In genomic region chr22:39925273-39925672, GRCh38 we compare ENCODE assay signal across 15 cellular contexts.
DNase-seq lines count a peak whose midpoint lies in the region; ATAC-seq and TF ChIP-seq lines count a peak whose summit lies in the region.
"Had no signal": no experiment of that assay in that cellular context is flagged by ENCODE, and none has a peak within 500 bp of the region (broad histone marks: within the 10 kb centered on the region; RNA-seq: fewer than 3 reads in every experiment).

No MANE protein-coding gene starts in this region.

- no peaks in the 10 kb centered on the region for H3K27me3 Mint-ChIP-seq in T-helper 2 cell treated with Interferon-gamma antibody and Interleukin-4, amounts not matched to agents 5 μg/mL and 100 μg/mL, for 36 hours (ENCODE audit: low read depth)
- no peaks in the 10 kb centered on the region for H3K27me3 Mint-ChIP-seq in central memory CD8-positive, alpha-beta T cell
- peaks cover 7% of the 10 kb centered on the region for H3K27me3 Mint-ChIP-seq in stimulated activated memory B cell treated with anti-CD40 and anti-IgM and Interleukin-4, amounts not matched to agents 10 μg/mL and 1 μg/mL and 100 μg/mL, for 72 hours

- no peak for ATAC-seq in DND-41 (ENCODE audit: insufficient read depth, low read depth)
- no peak for ATAC-seq in central memory CD8-positive, alpha-beta T cell (replicated peaks; ENCODE audit: extremely low read depth, poor library complexity, severe bottlenecking)
- no peak for ATAC-seq in stimulated activated memory B cell treated with anti-CD40 and anti-IgM and Interleukin-4, amounts not matched to agents 10 μg/mL and 1 μg/mL and 100 μg/mL, for 72 hours
- ATAC-seq: GM23338, K562 had no signal

- H3K4me3 ChIP-seq in DND-41 (ENCODE audit: low read depth in 1 of 2, low read length in 2 of 2), result peak overlapping the region in 1 of 2 experiments; percentile 69; a peak in 2 of 4 replicates
- H3K4me3 ChIP-seq: GM23338, K562 had no signal

- H3K9me3 ChIP-seq in DND-41 (ENCODE audit: insufficient read depth, low read length, severe bottlenecking), result no peaks in the 10 kb centered on the region
- H3K9me3 ChIP-seq: BE2C had no signal

- H3K4me2 ChIP-seq in DND-41 (ENCODE audit: insufficient read depth, low read length), result peak overlapping the region; percentile 84
- H3K4me2 ChIP-seq: GM23338 had no signal

- peak overlapping the region; percentile 77 for H3K9ac ChIP-seq in DND-41 (ENCODE audit: low read depth, low read length)

- no peak for DNase-seq in T-helper 2 cell treated with Interferon-gamma antibody and Interleukin-4, amounts not matched to agents 5 μg/mL and 100 μg/mL, for 36 hours (ENCODE audit: low spot score)
- DNase-seq in T-helper 2 cell, result no peak
- no peak for DNase-seq in DND-41
- no peak for DNase-seq in central memory CD8-positive, alpha-beta T cell (ENCODE audit: low spot score in 2 of 2)
- DNase-seq in OCI-M1 (lab: John Stamatoyannopoulos, UW), result no peak
- DNase-seq in GOT3 (lab: John Stamatoyannopoulos, UW), result no peak
- no peak for DNase-seq in NCI-H128 (lab: John Stamatoyannopoulos, UW; ENCODE audit: unreplicated experiment)
- DNase-seq: 8988T, BE2C, GF-D8, NCI-H146, NCI-H524 had no signal

- H3K4me3 Mint-ChIP-seq in T-helper 2 cell treated with Interferon-gamma antibody and Interleukin-4, amounts not matched to agents 5 μg/mL and 100 μg/mL, for 36 hours, result no peak overlapping the region
- no peak overlapping the region for H3K4me3 Mint-ChIP-seq in central memory CD8-positive, alpha-beta T cell
- H3K4me3 Mint-ChIP-seq in stimulated activated memory B cell treated with anti-CD40 and anti-IgM and Interleukin-4, amounts not matched to agents 10 μg/mL and 1 μg/mL and 100 μg/mL, for 72 hours, result no peak overlapping the region
- H3K4me3 Mint-ChIP-seq: GM23338 had no signal

- H2AFZ ChIP-seq in DND-41 (ENCODE audit: low read depth, low read length), result peak overlapping the region; percentile 49
- H2AFZ ChIP-seq: GM23338 had no signal

- peaks cover 54% of the 10 kb centered on the region for H3K4me1 Mint-ChIP-seq in T-helper 2 cell treated with Interferon-gamma antibody and Interleukin-4, amounts not matched to agents 5 μg/mL and 100 μg/mL, for 36 hours (ENCODE audit: low read depth)
- peaks cover 64% of the 10 kb centered on the region for H3K4me1 Mint-ChIP-seq in central memory CD8-positive, alpha-beta T cell
- peaks cover 23% of the 10 kb centered on the region for H3K4me1 Mint-ChIP-seq in stimulated activated memory B cell treated with anti-CD40 and anti-IgM and Interleukin-4, amounts not matched to agents 10 μg/mL and 1 μg/mL and 100 μg/mL, for 72 hours

- H3K27me3 ChIP-seq in DND-41 (ENCODE audit: insufficient read depth, low read length, poor library complexity), result no peaks in the 10 kb centered on the region

- 0 out of 2 replicates have a peak, but pooled peaks cover 2% of the 10 kb centered on the region for H3K36me3 ChIP-seq in DND-41 (ENCODE audit: insufficient read depth, low read length)
- H3K36me3 ChIP-seq: BE2C had no signal

- peak overlapping the region; percentile 91 for H3K27ac ChIP-seq in DND-41 (ENCODE audit: low read length)

- H3K4me1 ChIP-seq in DND-41 (ENCODE audit: insufficient read depth, low read length), result peaks cover 96% of the 10 kb centered on the region
- H3K4me1 ChIP-seq: BE2C had no signal

- peak overlapping the region; percentile 78 for H3K27ac Mint-ChIP-seq in T-helper 2 cell treated with Interferon-gamma antibody and Interleukin-4, amounts not matched to agents 5 μg/mL and 100 μg/mL, for 36 hours
- peak overlapping the region; percentile 93 for H3K27ac Mint-ChIP-seq in central memory CD8-positive, alpha-beta T cell (ENCODE audit: low read depth)
- peak overlapping the region; percentile 20 for H3K27ac Mint-ChIP-seq in stimulated activated memory B cell treated with anti-CD40 and anti-IgM and Interleukin-4, amounts not matched to agents 10 μg/mL and 1 μg/mL and 100 μg/mL, for 72 hours
- H3K27ac Mint-ChIP-seq: GM23338 had no signal

- no peak for TF ChIP-seq CTCF in DND-41 (IDR thresholded peaks at IDR 0.05; ENCODE audit: borderline replicate concordance, extremely low read depth, low read length, poor library complexity, severe bottlenecking)

- H3K9me3 Mint-ChIP-seq in T-helper 2 cell treated with Interferon-gamma antibody and Interleukin-4, amounts not matched to agents 5 μg/mL and 100 μg/mL, for 36 hours, result no peaks in the 10 kb centered on the region
- no peaks in the 10 kb centered on the region for H3K9me3 Mint-ChIP-seq in central memory CD8-positive, alpha-beta T cell
- no peaks in the 10 kb centered on the region for H3K9me3 Mint-ChIP-seq in stimulated activated memory B cell treated with anti-CD40 and anti-IgM and Interleukin-4, amounts not matched to agents 10 μg/mL and 1 μg/mL and 100 μg/mL, for 72 hours
- H3K9me3 Mint-ChIP-seq: GM23338 had no signal

- peaks cover 96% of the 10 kb centered on the region for H3K79me2 ChIP-seq in DND-41 (ENCODE audit: insufficient read depth, low read length)

- peaks cover 48% of the 10 kb centered on the region for H3K36me3 Mint-ChIP-seq in T-helper 2 cell treated with Interferon-gamma antibody and Interleukin-4, amounts not matched to agents 5 μg/mL and 100 μg/mL, for 36 hours (ENCODE audit: low read depth)
- peaks cover 42% of the 10 kb centered on the region for H3K36me3 Mint-ChIP-seq in central memory CD8-positive, alpha-beta T cell (ENCODE audit: insufficient read depth)
- peaks cover 6% of the 10 kb centered on the region for H3K36me3 Mint-ChIP-seq in stimulated activated memory B cell treated with anti-CD40 and anti-IgM and Interleukin-4, amounts not matched to agents 10 μg/mL and 1 μg/mL and 100 μg/mL, for 72 hours

- no peaks in the 10 kb centered on the region for H4K20me1 ChIP-seq in DND-41 (ENCODE audit: insufficient read depth, low read length)

Comparison
In these comparisons a context has a peak if more than half of its experiments do, and no peak if none do; other contexts are left out.
1. H3K27ac Mint-ChIP-seq: peak in every context shown above with its lines; median percentile 93 in central memory CD8-positive, alpha-beta T cell; 78 in T-helper 2 cell treated with Interferon-gamma antibody and Interleukin-4, amounts not matched to agents 5 μg/mL and 100 μg/mL, for 36 hours; 20 in stimulated activated memory B cell treated with anti-CD40 and anti-IgM and Interleukin-4, amounts not matched to agents 10 μg/mL and 1 μg/mL and 100 μg/mL, for 72 hours.